ENCODE assay signal across 8 cellular contexts in the genomic region with DNA sequence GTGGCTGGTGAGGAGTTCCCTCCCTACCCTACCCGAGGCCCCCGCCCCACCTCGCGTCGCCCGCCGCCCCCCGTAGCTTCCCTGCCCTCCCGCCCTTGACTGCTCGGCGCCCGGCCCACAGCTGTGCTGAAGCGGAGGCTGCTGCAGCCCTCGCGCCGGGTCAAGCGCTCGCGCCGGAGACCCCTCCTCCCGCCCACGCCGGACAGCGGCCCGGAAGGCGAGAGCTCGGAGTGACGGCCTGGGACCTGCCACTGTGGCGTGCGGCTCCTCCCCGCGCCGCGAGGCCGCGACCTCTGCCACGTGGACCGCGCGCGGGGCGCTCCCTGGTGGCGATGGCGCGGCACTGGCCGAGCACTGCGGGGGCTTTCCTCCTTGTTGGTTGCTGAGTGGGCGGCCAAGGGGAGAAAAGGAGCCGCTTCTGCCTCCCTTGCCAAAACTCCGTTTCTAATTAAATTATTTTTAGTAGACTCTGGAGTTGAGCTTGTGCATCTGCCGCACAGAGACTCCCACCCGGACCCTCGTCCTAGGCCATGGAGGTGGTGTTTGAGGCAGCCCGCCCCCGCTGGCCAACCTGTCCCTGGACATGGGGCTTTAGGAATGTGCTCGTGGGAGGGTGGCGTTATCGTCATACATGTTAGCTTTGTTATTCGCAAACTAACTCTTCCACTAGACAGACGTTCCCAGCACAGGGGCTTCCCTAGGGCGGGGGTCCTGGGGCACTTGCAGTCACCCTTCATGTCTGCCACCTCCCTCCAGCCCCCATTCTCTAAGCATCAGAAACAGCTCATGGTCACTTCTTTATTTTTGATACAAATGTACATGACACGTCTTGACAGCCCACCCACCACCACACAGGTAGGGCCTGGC. TPM values are rescaled to one million over a fixed set of nuclear protein-coding genes. Genes with fewer than 3 reads are reported as not detected.
DNase-seq lines count a peak whose midpoint lies in the region; ATAC-seq and TF ChIP-seq lines count a peak whose summit lies in the region.

No MANE protein-coding gene starts in this region.

- no peak overlapping the region for H3K4me3 Mint-ChIP-seq in T-helper 2 cell treated with Interferon-gamma antibody and Interleukin-4, amounts not matched to agents 5 μg/mL and 100 μg/mL, for 36 hours
- peak overlapping the region; percentile 15 for H3K4me3 Mint-ChIP-seq in stimulated activated memory B cell treated with anti-CD40 and anti-IgM and Interleukin-4, amounts not matched to agents 10 μg/mL and 1 μg/mL and 100 μg/mL, for 72 hours

- peaks cover 25% of the 10 kb centered on the region for H3K36me3 Mint-ChIP-seq in T-helper 2 cell treated with Interferon-gamma antibody and Interleukin-4, amounts not matched to agents 5 μg/mL and 100 μg/mL, for 36 hours (ENCODE audit: low read depth)
- H3K36me3 Mint-ChIP-seq in stimulated activated memory B cell treated with anti-CD40 and anti-IgM and Interleukin-4, amounts not matched to agents 10 μg/mL and 1 μg/mL and 100 μg/mL, for 72 hours, result peaks cover 45% of the 10 kb centered on the region

- no peak overlapping the region for H3K27ac ChIP-seq in caudate nucleus (ENCODE audit: low read depth, low read length)

- H3K4me1 Mint-ChIP-seq in T-helper 2 cell treated with Interferon-gamma antibody and Interleukin-4, amounts not matched to agents 5 μg/mL and 100 μg/mL, for 36 hours (ENCODE audit: low read depth), result peaks cover 15% of the 10 kb centered on the region
- peaks cover 47% of the 10 kb centered on the region for H3K4me1 Mint-ChIP-seq in stimulated activated memory B cell treated with anti-CD40 and anti-IgM and Interleukin-4, amounts not matched to agents 10 μg/mL and 1 μg/mL and 100 μg/mL, for 72 hours

- H3K9me3 Mint-ChIP-seq in T-helper 2 cell treated with Interferon-gamma antibody and Interleukin-4, amounts not matched to agents 5 μg/mL and 100 μg/mL, for 36 hours, result no peaks in the 10 kb centered on the region
- H3K9me3 Mint-ChIP-seq in stimulated activated memory B cell treated with anti-CD40 and anti-IgM and Interleukin-4, amounts not matched to agents 10 μg/mL and 1 μg/mL and 100 μg/mL, for 72 hours, result no peaks in the 10 kb centered on the region

- no peak overlapping the region for H3K27ac Mint-ChIP-seq in T-helper 2 cell treated with Interferon-gamma antibody and Interleukin-4, amounts not matched to agents 5 μg/mL and 100 μg/mL, for 36 hours
- H3K27ac Mint-ChIP-seq in stimulated activated memory B cell treated with anti-CD40 and anti-IgM and Interleukin-4, amounts not matched to agents 10 μg/mL and 1 μg/mL and 100 μg/mL, for 72 hours, result no peak overlapping the region

- ATAC-seq in left lobe of liver, result peak; percentile 61
- ATAC-seq in stimulated activated memory B cell treated with anti-CD40 and anti-IgM and Interleukin-4, amounts not matched to agents 10 μg/mL and 1 μg/mL and 100 μg/mL, for 72 hours, result peak; percentile 69

- in situ Hi-C loops in G401 (cut with HindIII; ENCODE audit: low sequenced_read_pairs), result no loop called here

- DNase-seq in T-helper 2 cell treated with Interferon-gamma antibody and Interleukin-4, amounts not matched to agents 5 μg/mL and 100 μg/mL, for 36 hours (ENCODE audit: low spot score), result peak; percentile 57
- DNase-seq in caudate nucleus (lab: John Stamatoyannopoulos, UW) (peak in 34 of 61 donors; percentile 27 to 70 (median 46)), left lobe of liver (ENCODE audit: low spot score) (peak; percentile 77), foreskin melanocyte (no peak), OCI-M1 (lab: John Stamatoyannopoulos, UW) (no peak), G401 (ENCODE audit: low spot score) (no peak)

- TF ChIP-seq CTCF in GM12873 (IDR thresholded peaks at IDR 0.05; ENCODE audit: insufficient read depth, low read depth, low read length, missing control alignments), result peak; percentile 67

- H3K27me3 Mint-ChIP-seq in T-helper 2 cell treated with Interferon-gamma antibody and Interleukin-4, amounts not matched to agents 5 μg/mL and 100 μg/mL, for 36 hours (ENCODE audit: low read depth), result no peaks in the 10 kb centered on the region
- H3K27me3 Mint-ChIP-seq in stimulated activated memory B cell treated with anti-CD40 and anti-IgM and Interleukin-4, amounts not matched to agents 10 μg/mL and 1 μg/mL and 100 μg/mL, for 72 hours, result no peaks in the 10 kb centered on the region

RNA-seq across cellular contexts. Expression of a gene that starts 4.4 kb away (rescaled TPM):
- total RNA-seq in left lobe of liver, result 84.2 TPM
- 72.2 and 119 TPM in 2 replicates for total RNA-seq in G401 (2014; rRNA removed; shearing (Covaris generic))

RNA-seq across cellular contexts. Expression of a gene that starts 6.1 kb away (rescaled TPM):
- total RNA-seq in left lobe of liver, result 31.2 TPM
- total RNA-seq in G401 (2014; rRNA removed; shearing (Covaris generic)), result 5.2 and 11.1 TPM in 2 replicates

RNA-seq across cellular contexts. Expression of a gene that starts 16.5 kb away (rescaled TPM):
- total RNA-seq in left lobe of liver, result 9.4 TPM
- total RNA-seq in G401 (2014; rRNA removed; shearing (Covaris generic)), result 42.2 and 45.9 TPM in 2 replicates

RNA-seq across cellular contexts. Expression of a gene that starts 20.0 kb away (rescaled TPM):
- total RNA-seq in left lobe of liver, result 1.3 TPM
- 17.5 and 29.6 TPM in 2 replicates for total RNA-seq in G401 (2014; rRNA removed; shearing (Covaris generic))

RNA-seq across cellular contexts. Expression of a gene that starts 49.8 kb away (rescaled TPM):
- 0.35 TPM for total RNA-seq in left lobe of liver
- total RNA-seq in G401 (2014; rRNA removed; shearing (Covaris generic)), result 3.6 and 9.7 TPM in 2 replicates

Comparison
In these comparisons a context has a peak if more than half of its experiments do, and no peak if none do; other contexts are left out.
1. DNase-seq: peak in T-helper 2 cell treated with Interferon-gamma antibody and Interleukin-4, amounts not matched to agents 5 μg/mL and 100 μg/mL, for 36 hours (single experiment), caudate nucleus (34 of 61) and left lobe of liver (single experiment); none in foreskin melanocyte (single experiment), OCI-M1 (single experiment) and G401 (single experiment).